Comparison of ENCODE assay signal across 1 cellular context in the genomic region with DNA sequence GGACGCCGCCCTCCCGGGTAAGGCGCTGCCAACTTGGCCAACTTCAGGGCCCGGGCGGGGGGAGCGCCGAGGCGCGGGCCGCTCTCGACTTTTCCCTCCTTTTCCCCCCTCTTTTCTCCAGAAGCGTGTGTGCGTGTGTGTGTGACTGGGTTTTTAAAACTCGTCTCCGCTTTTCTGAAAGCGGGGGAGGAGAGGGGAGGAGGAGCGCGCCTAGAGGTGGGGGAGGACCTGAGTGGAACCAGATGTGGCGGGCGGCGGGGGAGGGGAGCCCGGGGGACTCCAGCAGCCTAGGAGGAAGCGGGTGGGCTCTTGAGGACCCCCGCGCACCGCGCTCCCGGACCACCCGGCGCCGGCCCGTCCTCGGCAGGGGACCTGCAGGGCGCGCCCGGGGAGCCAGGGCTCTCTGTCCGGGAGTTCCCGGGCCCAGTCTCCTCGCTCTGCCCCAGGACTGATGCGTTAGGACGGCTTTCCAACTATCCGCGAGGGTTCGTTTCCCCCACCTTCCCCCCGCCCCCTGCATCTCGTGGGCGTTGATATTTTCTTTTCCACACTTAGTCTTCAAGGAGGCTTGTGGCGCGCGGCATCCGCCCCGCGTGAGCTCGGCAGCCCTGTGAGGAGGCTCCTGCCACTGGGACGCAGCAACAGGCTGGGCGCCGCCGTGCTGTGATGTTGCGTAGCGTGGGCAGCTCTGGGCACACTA.
A peak's percentile ranks its signal among the peaks of the same experiment; 100 is the strongest.
TF ChIP-seq lines count a peak whose summit lies in the region.

No MANE protein-coding gene starts in this region.

TF ChIP-seq in HEK293, 187 proteins besides CTCF, POLR2A, EP300 and RAD21 (continued from another document and continues in another):
- TF ChIP-seq, protein P1, sequence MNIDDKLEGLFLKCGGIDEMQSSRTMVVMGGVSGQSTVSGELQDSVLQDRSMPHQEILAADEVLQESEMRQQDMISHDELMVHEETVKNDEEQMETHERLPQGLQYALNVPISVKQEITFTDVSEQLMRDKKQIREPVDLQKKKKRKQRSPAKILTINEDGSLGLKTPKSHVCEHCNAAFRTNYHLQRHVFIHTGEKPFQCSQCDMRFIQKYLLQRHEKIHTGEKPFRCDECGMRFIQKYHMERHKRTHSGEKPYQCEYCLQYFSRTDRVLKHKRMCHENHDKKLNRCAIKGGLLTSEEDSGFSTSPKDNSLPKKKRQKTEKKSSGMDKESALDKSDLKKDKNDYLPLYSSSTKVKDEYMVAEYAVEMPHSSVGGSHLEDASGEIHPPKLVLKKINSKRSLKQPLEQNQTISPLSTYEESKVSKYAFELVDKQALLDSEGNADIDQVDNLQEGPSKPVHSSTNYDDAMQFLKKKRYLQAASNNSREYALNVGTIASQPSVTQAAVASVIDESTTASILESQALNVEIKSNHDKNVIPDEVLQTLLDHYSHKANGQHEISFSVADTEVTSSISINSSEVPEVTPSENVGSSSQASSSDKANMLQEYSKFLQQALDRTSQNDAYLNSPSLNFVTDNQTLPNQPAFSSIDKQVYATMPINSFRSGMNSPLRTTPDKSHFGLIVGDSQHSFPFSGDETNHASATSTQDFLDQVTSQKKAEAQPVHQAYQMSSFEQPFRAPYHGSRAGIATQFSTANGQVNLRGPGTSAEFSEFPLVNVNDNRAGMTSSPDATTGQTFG (tag by site-specific recombination; IDR thresholded peaks at IDR 0.05; ENCODE audit: borderline replicate concordance): no peak
- TF ChIP-seq, protein P2, sequence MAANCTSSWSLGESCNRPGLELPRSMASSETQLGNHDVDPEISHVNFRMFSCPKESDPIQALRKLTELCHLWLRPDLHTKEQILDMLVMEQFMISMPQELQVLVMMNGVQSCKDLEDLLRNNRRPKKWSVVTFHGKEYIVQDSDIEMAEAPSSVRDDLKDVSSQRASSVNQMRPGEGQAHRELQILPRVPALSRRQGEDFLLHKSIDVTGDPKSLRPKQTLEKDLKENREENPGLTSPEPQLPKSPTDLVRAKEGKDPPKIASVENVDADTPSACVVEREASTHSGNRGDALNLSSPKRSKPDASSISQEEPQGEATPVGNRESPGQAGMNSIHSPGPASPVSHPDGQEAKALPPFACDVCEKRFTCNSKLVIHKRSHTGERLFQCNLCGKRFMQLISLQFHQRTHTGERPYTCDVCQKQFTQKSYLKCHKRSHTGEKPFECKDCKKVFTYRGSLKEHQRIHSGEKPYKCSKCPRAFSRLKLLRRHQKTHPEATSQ (tag by site-specific recombination; IDR thresholded peaks at IDR 0.05): no peak
- TF ChIP-seq, protein P3, sequence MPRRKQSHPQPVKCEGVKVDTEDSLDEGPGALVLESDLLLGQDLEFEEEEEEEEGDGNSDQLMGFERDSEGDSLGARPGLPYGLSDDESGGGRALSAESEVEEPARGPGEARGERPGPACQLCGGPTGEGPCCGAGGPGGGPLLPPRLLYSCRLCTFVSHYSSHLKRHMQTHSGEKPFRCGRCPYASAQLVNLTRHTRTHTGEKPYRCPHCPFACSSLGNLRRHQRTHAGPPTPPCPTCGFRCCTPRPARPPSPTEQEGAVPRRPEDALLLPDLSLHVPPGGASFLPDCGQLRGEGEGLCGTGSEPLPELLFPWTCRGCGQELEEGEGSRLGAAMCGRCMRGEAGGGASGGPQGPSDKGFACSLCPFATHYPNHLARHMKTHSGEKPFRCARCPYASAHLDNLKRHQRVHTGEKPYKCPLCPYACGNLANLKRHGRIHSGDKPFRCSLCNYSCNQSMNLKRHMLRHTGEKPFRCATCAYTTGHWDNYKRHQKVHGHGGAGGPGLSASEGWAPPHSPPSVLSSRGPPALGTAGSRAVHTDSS (tag by site-specific recombination; IDR thresholded peaks at IDR 0.05): no peak
- no peak for TF ChIP-seq ZNF174 (tag by site-specific recombination; IDR thresholded peaks at IDR 0.05)
- 0 out of 2 replicates have a peak, but pooled peaks have one; percentile 23 for TF ChIP-seq ZNF596 (tag by site-specific recombination; IDR thresholded peaks at IDR 0.05)
- TF ChIP-seq EGR2 (tag by site-specific recombination; IDR thresholded peaks at IDR 0.05; ENCODE audit: low read depth): peak; percentile 49
- no peak for TF ChIP-seq ZNF335 (tag by site-specific recombination; conservative IDR thresholded peaks at IDR 0.05)
- TF ChIP-seq ZNF549 (tag by site-specific recombination; IDR thresholded peaks at IDR 0.05): no peak
- peak; percentile 38 for TF ChIP-seq ZNF423 (tag by site-specific recombination; IDR thresholded peaks at IDR 0.05)
- TF ChIP-seq, protein P4, sequence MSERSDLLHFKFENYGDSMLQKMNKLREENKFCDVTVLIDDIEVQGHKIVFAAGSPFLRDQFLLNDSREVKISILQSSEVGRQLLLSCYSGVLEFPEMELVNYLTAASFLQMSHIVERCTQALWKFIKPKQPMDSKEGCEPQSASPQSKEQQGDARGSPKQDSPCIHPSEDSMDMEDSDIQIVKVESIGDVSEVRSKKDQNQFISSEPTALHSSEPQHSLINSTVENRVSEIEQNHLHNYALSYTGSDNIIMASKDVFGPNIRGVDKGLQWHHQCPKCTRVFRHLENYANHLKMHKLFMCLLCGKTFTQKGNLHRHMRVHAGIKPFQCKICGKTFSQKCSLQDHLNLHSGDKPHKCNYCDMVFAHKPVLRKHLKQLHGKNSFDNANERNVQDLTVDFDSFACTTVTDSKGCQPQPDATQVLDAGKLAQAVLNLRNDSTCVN (tag by site-specific recombination; optimal IDR thresholded peaks at IDR 0.05): peak; percentile 84
- TF ChIP-seq ZNF239 (tag by site-specific recombination; IDR thresholded peaks at IDR 0.05): no peak
- no peak for TF ChIP-seq ZBTB7A (tag by site-specific recombination; IDR thresholded peaks at IDR 0.05; ENCODE audit: low read depth)
- TF ChIP-seq GLIS2 (tag by site-specific recombination; IDR thresholded peaks at IDR 0.05): peak; percentile 80
- peak; percentile 86 for TF ChIP-seq GLIS1 (tag by site-specific recombination; IDR thresholded peaks at IDR 0.05)
- TF ChIP-seq, protein P5, sequence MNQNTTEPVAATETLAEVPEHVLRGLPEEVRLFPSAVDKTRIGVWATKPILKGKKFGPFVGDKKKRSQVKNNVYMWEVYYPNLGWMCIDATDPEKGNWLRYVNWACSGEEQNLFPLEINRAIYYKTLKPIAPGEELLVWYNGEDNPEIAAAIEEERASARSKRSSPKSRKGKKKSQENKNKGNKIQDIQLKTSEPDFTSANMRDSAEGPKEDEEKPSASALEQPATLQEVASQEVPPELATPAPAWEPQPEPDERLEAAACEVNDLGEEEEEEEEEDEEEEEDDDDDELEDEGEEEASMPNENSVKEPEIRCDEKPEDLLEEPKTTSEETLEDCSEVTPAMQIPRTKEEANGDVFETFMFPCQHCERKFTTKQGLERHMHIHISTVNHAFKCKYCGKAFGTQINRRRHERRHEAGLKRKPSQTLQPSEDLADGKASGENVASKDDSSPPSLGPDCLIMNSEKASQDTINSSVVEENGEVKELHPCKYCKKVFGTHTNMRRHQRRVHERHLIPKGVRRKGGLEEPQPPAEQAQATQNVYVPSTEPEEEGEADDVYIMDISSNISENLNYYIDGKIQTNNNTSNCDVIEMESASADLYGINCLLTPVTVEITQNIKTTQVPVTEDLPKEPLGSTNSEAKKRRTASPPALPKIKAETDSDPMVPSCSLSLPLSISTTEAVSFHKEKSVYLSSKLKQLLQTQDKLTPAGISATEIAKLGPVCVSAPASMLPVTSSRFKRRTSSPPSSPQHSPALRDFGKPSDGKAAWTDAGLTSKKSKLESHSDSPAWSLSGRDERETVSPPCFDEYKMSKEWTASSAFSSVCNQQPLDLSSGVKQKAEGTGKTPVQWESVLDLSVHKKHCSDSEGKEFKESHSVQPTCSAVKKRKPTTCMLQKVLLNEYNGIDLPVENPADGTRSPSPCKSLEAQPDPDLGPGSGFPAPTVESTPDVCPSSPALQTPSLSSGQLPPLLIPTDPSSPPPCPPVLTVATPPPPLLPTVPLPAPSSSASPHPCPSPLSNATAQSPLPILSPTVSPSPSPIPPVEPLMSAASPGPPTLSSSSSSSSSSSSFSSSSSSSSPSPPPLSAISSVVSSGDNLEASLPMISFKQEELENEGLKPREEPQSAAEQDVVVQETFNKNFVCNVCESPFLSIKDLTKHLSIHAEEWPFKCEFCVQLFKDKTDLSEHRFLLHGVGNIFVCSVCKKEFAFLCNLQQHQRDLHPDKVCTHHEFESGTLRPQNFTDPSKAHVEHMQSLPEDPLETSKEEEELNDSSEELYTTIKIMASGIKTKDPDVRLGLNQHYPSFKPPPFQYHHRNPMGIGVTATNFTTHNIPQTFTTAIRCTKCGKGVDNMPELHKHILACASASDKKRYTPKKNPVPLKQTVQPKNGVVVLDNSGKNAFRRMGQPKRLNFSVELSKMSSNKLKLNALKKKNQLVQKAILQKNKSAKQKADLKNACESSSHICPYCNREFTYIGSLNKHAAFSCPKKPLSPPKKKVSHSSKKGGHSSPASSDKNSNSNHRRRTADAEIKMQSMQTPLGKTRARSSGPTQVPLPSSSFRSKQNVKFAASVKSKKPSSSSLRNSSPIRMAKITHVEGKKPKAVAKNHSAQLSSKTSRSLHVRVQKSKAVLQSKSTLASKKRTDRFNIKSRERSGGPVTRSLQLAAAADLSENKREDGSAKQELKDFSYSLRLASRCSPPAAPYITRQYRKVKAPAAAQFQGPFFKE (tag by site-specific recombination; IDR thresholded peaks at IDR 0.05; ENCODE audit: borderline replicate concordance): no peak
- TF ChIP-seq ZNF292 (tag by site-specific recombination; IDR thresholded peaks at IDR 0.05; ENCODE audit: borderline replicate concordance, low read depth): no peak
- no peak for TF ChIP-seq ZNF585B (tag by site-specific recombination; IDR thresholded peaks at IDR 0.05)
- TF ChIP-seq ZNF121 (tag by site-specific recombination; IDR thresholded peaks at IDR 0.05): no peak
- no peak for TF ChIP-seq ZEB2 (tag by site-specific recombination; IDR thresholded peaks at IDR 0.05)
- TF ChIP-seq, protein P6, sequence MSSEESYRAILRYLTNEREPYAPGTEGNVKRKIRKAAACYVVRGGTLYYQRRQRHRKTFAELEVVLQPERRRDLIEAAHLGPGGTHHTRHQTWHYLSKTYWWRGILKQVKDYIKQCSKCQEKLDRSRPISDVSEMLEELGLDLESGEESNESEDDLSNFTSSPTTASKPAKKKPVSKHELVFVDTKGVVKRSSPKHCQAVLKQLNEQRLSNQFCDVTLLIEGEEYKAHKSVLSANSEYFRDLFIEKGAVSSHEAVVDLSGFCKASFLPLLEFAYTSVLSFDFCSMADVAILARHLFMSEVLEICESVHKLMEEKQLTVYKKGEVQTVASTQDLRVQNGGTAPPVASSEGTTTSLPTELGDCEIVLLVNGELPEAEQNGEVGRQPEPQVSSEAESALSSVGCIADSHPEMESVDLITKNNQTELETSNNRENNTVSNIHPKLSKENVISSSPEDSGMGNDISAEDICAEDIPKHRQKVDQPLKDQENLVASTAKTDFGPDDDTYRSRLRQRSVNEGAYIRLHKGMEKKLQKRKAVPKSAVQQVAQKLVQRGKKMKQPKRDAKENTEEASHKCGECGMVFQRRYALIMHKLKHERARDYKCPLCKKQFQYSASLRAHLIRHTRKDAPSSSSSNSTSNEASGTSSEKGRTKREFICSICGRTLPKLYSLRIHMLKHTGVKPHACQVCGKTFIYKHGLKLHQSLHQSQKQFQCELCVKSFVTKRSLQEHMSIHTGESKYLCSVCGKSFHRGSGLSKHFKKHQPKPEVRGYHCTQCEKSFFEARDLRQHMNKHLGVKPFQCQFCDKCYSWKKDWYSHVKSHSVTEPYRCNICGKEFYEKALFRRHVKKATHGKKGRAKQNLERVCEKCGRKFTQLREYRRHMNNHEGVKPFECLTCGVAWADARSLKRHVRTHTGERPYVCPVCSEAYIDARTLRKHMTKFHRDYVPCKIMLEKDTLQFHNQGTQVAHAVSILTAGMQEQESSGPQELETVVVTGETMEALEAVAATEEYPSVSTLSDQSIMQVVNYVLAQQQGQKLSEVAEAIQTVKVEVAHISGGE (tag by site-specific recombination; conservative IDR thresholded peaks at IDR 0.05; ENCODE audit: low read depth): no peak
- TF ChIP-seq, protein P7, sequence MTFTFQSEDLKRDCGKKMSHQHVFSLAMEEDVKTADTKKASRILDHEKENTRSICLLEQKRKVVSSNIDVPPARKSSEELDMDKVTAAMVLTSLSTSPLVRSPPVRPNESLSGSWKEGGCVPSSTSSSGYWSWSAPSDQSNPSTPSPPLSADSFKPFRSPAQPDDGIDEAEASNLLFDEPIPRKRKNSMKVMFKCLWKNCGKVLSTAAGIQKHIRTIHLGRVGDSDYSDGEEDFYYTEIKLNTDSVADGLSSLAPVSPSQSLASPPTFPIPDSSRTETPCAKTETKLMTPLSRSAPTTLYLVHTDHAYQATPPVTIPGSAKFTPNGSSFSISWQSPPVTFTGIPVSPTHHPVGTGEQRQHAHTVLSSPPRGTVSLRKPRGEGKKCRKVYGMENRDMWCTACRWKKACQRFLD (tag by site-specific recombination; IDR thresholded peaks at IDR 0.05): no peak
- TF ChIP-seq, protein P8, sequence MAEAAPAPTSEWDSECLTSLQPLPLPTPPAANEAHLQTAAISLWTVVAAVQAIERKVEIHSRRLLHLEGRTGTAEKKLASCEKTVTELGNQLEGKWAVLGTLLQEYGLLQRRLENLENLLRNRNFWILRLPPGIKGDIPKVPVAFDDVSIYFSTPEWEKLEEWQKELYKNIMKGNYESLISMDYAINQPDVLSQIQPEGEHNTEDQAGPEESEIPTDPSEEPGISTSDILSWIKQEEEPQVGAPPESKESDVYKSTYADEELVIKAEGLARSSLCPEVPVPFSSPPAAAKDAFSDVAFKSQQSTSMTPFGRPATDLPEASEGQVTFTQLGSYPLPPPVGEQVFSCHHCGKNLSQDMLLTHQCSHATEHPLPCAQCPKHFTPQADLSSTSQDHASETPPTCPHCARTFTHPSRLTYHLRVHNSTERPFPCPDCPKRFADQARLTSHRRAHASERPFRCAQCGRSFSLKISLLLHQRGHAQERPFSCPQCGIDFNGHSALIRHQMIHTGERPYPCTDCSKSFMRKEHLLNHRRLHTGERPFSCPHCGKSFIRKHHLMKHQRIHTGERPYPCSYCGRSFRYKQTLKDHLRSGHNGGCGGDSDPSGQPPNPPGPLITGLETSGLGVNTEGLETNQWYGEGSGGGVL (tag by site-specific recombination; IDR thresholded peaks at IDR 0.05): peak; percentile 97
- TF ChIP-seq, protein P9, sequence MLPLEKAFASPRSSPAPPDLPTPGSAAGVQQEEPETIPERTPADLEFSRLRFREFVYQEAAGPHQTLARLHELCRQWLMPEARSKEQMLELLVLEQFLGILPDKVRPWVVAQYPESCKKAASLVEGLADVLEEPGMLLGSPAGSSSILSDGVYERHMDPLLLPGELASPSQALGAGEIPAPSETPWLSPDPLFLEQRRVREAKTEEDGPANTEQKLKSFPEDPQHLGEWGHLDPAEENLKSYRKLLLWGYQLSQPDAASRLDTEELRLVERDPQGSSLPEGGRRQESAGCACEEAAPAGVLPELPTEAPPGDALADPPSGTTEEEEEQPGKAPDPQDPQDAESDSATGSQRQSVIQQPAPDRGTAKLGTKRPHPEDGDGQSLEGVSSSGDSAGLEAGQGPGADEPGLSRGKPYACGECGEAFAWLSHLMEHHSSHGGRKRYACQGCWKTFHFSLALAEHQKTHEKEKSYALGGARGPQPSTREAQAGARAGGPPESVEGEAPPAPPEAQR (tag by site-specific recombination; IDR thresholded peaks at IDR 0.05): no peak
- no peak for TF ChIP-seq YY2 (tag by site-specific recombination; IDR thresholded peaks at IDR 0.05)
- no peak for TF ChIP-seq KLF8 (tag by site-specific recombination; IDR thresholded peaks at IDR 0.05)
- no peak for TF ChIP-seq ZNF777 (tag by site-specific recombination; IDR thresholded peaks at IDR 0.05; ENCODE audit: borderline replicate concordance)
- TF ChIP-seq ZNF830 (tag by site-specific recombination; IDR thresholded peaks at IDR 0.05; ENCODE audit: low read depth): no peak
- no peak for TF ChIP-seq ZNF426 (tag by site-specific recombination; IDR thresholded peaks at IDR 0.05)
- TF ChIP-seq ZIC2 (tag by site-specific recombination; IDR thresholded peaks at IDR 0.05): peak; percentile 37; the same call in 1 of the 2 replicates
